ENCODE assay signal across 2 cellular contexts in the genomic region with DNA sequence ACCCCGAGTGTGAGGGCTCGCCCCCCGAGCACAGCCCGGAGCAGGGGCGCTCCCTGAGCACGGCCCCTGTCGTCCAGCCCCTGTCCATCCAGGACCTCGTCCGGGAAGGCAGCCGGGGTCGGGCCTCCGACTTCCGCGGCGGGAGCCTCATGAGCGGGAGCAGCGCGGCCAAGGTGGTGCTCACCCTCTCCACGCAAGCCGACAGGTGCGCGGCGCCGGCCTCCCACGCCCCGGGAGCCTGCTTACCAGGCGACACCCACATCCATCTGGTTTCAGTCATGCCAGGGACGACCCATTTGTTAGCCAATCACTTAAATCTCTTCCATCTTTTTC.
TF ChIP-seq lines count a peak whose summit lies in the region.

No MANE protein-coding gene starts in this region.

TF ChIP-seq in SK-N-SH, 30 proteins besides CTCF, POLR2A, EP300 and RAD21 (continued from another document):
- TF ChIP-seq, protein P1, sequence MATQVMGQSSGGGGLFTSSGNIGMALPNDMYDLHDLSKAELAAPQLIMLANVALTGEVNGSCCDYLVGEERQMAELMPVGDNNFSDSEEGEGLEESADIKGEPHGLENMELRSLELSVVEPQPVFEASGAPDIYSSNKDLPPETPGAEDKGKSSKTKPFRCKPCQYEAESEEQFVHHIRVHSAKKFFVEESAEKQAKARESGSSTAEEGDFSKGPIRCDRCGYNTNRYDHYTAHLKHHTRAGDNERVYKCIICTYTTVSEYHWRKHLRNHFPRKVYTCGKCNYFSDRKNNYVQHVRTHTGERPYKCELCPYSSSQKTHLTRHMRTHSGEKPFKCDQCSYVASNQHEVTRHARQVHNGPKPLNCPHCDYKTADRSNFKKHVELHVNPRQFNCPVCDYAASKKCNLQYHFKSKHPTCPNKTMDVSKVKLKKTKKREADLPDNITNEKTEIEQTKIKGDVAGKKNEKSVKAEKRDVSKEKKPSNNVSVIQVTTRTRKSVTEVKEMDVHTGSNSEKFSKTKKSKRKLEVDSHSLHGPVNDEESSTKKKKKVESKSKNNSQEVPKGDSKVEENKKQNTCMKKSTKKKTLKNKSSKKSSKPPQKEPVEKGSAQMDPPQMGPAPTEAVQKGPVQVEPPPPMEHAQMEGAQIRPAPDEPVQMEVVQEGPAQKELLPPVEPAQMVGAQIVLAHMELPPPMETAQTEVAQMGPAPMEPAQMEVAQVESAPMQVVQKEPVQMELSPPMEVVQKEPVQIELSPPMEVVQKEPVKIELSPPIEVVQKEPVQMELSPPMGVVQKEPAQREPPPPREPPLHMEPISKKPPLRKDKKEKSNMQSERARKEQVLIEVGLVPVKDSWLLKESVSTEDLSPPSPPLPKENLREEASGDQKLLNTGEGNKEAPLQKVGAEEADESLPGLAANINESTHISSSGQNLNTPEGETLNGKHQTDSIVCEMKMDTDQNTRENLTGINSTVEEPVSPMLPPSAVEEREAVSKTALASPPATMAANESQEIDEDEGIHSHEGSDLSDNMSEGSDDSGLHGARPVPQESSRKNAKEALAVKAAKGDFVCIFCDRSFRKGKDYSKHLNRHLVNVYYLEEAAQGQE (IDR thresholded peaks at IDR 0.05; ENCODE audit: low read depth, low read length): no peak
- TF ChIP-seq POLR2AphosphoS5 (IDR thresholded peaks at IDR 0.05; ENCODE audit: low read depth, low read length): no peak
- no peak for TF ChIP-seq TCF12 (IDR thresholded peaks at IDR 0.05)
- no peak for TF ChIP-seq YY1 (IDR thresholded peaks at IDR 0.05; ENCODE audit: low read depth)
- no peak for TF ChIP-seq RFX5 (IDR thresholded peaks at IDR 0.05; ENCODE audit: low read length)
- TF ChIP-seq USF1 (IDR thresholded peaks at IDR 0.05; ENCODE audit: borderline replicate concordance, low read depth): no peak
- TF ChIP-seq MXI1 (IDR thresholded peaks at IDR 0.05; ENCODE audit: low read depth, low read length): no peak

TF ChIP-seq in SK-N-SH treated with all-trans-retinoic acid at 6 μM for 48 hours, 23 proteins besides CTCF, POLR2A, EP300 and RAD21 (continued from another document):
- TF ChIP-seq SNAI2 (CRISPR knock-in tag; IDR thresholded peaks at IDR 0.05) (no peak), GLIS3 (CRISPR knock-in tag; IDR thresholded peaks at IDR 0.05) (no peak), PPARA (CRISPR knock-in tag; IDR thresholded peaks at IDR 0.05; ENCODE audit: borderline replicate concordance) (no peak), CSRNP3 (CRISPR knock-in tag; IDR thresholded peaks at IDR 0.05) (no peak), TOX (CRISPR knock-in tag; IDR thresholded peaks at IDR 0.05; ENCODE audit: borderline replicate concordance) (no peak), BACH2 (CRISPR knock-in tag; IDR thresholded peaks at IDR 0.05; ENCODE audit: borderline replicate concordance) (no peak), ESRRG (CRISPR knock-in tag; IDR thresholded peaks at IDR 0.05) (no peak), ZNF70 (CRISPR knock-in tag; IDR thresholded peaks at IDR 0.05) (no peak), ZNF565 (CRISPR knock-in tag; conservative IDR thresholded peaks at IDR 0.05; ENCODE audit: low read depth) (no peak), ZNF8 (CRISPR knock-in tag; IDR thresholded peaks at IDR 0.05) (no peak), ARNTL (CRISPR knock-in tag; IDR thresholded peaks at IDR 0.05; ENCODE audit: borderline replicate concordance, low read depth) (no peak), ZC3H10 (CRISPR knock-in tag; IDR thresholded peaks at IDR 0.05) (no peak), ISL1 (CRISPR knock-in tag; IDR thresholded peaks at IDR 0.05) (no peak), ZFP3 (CRISPR knock-in tag; IDR thresholded peaks at IDR 0.05) (no peak), OSR1 (CRISPR knock-in tag; IDR thresholded peaks at IDR 0.05) (no peak), RARB (CRISPR knock-in tag; IDR thresholded peaks at IDR 0.05) (no peak)
- TF ChIP-seq, protein P2, sequence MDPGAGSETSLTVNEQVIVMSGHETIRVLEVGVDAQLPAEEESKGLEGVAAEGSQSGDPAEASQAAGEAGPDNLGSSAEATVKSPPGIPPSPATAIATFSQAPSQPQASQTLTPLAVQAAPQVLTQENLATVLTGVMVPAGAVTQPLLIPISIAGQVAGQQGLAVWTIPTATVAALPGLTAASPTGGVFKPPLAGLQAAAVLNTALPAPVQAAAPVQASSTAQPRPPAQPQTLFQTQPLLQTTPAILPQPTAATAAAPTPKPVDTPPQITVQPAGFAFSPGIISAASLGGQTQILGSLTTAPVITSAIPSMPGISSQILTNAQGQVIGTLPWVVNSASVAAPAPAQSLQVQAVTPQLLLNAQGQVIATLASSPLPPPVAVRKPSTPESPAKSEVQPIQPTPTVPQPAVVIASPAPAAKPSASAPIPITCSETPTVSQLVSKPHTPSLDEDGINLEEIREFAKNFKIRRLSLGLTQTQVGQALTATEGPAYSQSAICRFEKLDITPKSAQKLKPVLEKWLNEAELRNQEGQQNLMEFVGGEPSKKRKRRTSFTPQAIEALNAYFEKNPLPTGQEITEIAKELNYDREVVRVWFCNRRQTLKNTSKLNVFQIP (CRISPR knock-in tag; IDR thresholded peaks at IDR 0.05; ENCODE audit: borderline replicate concordance, low read depth): no peak
- TF ChIP-seq, protein P3, sequence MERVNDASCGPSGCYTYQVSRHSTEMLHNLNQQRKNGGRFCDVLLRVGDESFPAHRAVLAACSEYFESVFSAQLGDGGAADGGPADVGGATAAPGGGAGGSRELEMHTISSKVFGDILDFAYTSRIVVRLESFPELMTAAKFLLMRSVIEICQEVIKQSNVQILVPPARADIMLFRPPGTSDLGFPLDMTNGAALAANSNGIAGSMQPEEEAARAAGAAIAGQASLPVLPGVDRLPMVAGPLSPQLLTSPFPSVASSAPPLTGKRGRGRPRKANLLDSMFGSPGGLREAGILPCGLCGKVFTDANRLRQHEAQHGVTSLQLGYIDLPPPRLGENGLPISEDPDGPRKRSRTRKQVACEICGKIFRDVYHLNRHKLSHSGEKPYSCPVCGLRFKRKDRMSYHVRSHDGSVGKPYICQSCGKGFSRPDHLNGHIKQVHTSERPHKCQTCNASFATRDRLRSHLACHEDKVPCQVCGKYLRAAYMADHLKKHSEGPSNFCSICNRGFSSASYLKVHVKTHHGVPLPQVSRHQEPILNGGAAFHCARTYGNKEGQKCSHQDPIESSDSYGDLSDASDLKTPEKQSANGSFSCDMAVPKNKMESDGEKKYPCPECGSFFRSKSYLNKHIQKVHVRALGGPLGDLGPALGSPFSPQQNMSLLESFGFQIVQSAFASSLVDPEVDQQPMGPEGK (CRISPR knock-in tag; IDR thresholded peaks at IDR 0.05; ENCODE audit: borderline replicate concordance): no peak
